9 cellular contexts compared by ENCODE assay signal in genomic region chrX:150570512-150570911, GRCh38. TPM values are rescaled to one million over a fixed set of nuclear protein-coding genes. Genes with fewer than 3 reads are reported as not detected.
A peak's percentile ranks its signal among the peaks of the same experiment; 100 is the strongest.
DNase-seq lines count a peak whose midpoint lies in the region; ATAC-seq, FAIRE-seq and TF ChIP-seq lines count a peak whose summit lies in the region.
"Had no signal": no experiment of that assay in that cellular context is flagged by ENCODE, and none has a peak within 500 bp of the region (broad histone marks: within the 10 kb centered on the region; RNA-seq: fewer than 3 reads in every experiment).

No MANE protein-coding gene starts in this region.

- no peaks in the 10 kb centered on the region for H3K9me1 ChIP-seq in endothelial cell of umbilical vein (replicated peaks; ENCODE audit: control insufficient read depth, extremely low read depth, insufficient read depth, low read length)

- H3K27ac ChIP-seq in RWPE2 (ENCODE audit: poor library complexity, severe bottlenecking) = peak overlapping the region; percentile 84
- H3K27ac ChIP-seq in endothelial cell of umbilical vein (ENCODE audit: insufficient read depth, low read depth, low read length) = no peak overlapping the region
- H3K27ac ChIP-seq in thyroid gland = peak overlapping the region; percentile 34 to 81 (median 76)
- H3K27ac ChIP-seq in tibial nerve = peak overlapping the region in 1 of 4 donors; percentile 65

- no peak for TF ChIP-seq CTCF in RWPE2 (IDR thresholded peaks at IDR 0.05; ENCODE audit: poor library complexity, severe bottlenecking)
- no peak for TF ChIP-seq CTCF in endothelial cell of umbilical vein (IDR thresholded peaks at IDR 0.05; ENCODE audit: extremely low read depth in 1 of 2, insufficient read depth in 1 of 2, low read depth in 1 of 2, low read length in 2 of 2)
- no peak for TF ChIP-seq CTCF in thyroid gland (IDR thresholded peaks at IDR 0.05)
- no peak for TF ChIP-seq CTCF in tibial nerve (IDR thresholded peaks at IDR 0.05)

- H3K27ac Mint-ChIP-seq in activated naive CD4-positive, alpha-beta T cell treated with anti-CD3 and anti-CD28 coated beads, Interleukin-2, amount 10 ng/mL, durations not matched to agents 7 days and 5 days = peak overlapping the region; percentile 93

- peaks cover under 1% of the 10 kb centered on the region for H3K36me3 Mint-ChIP-seq in activated naive CD4-positive, alpha-beta T cell treated with anti-CD3 and anti-CD28 coated beads, Interleukin-2, amount 10 ng/mL, durations not matched to agents 7 days and 5 days

- H3K79me2 ChIP-seq in endothelial cell of umbilical vein (ENCODE audit: control insufficient read depth, insufficient read depth, low read length) = peaks cover 2% of the 10 kb centered on the region

- H3K9me3 Mint-ChIP-seq in activated naive CD4-positive, alpha-beta T cell treated with anti-CD3 and anti-CD28 coated beads, Interleukin-2, amount 10 ng/mL, durations not matched to agents 7 days and 5 days = no peaks in the 10 kb centered on the region

- no peak for TF ChIP-seq EP300 in tibial nerve (IDR thresholded peaks at IDR 0.05)

- no peaks in the 10 kb centered on the region for H3K27me3 Mint-ChIP-seq in activated naive CD4-positive, alpha-beta T cell treated with anti-CD3 and anti-CD28 coated beads, Interleukin-2, amount 10 ng/mL, durations not matched to agents 7 days and 5 days

- BruUV-seq in endothelial cell of umbilical vein (replicated peaks; lab: Mats Ljungman, UMichigan) = no TSS peak

- dilution Hi-C loops in endothelial cell of umbilical vein (cut with MboI; ENCODE audit: extremely low pct_ligation_motif_present, low sequenced_read_pairs) = no loop called here

- H3K4me3 Mint-ChIP-seq in activated naive CD4-positive, alpha-beta T cell treated with anti-CD3 and anti-CD28 coated beads, Interleukin-2, amount 10 ng/mL, durations not matched to agents 7 days and 5 days = peak overlapping the region; percentile 82

- H3K27me3 ChIP-seq in RWPE2 (ENCODE audit: insufficient read depth, poor library complexity, severe bottlenecking) = no peaks in the 10 kb centered on the region
- H3K27me3 ChIP-seq in endothelial cell of umbilical vein (ENCODE audit: control insufficient read depth in 2 of 2, insufficient read depth in 2 of 2, low read length in 2 of 2) = no peaks in the 10 kb centered on the region
- H3K27me3 ChIP-seq in thyroid gland = no peaks in the 10 kb centered on the region
- H3K27me3 ChIP-seq in tibial nerve = no peaks in the 10 kb centered on the region

- no peak overlapping the region for H3K9ac ChIP-seq in endothelial cell of umbilical vein (replicated peaks; ENCODE audit: extremely low read depth, insufficient read depth, low read length)

- TF ChIP-seq POLR2A in endothelial cell of umbilical vein (IDR thresholded peaks at IDR 0.05; ENCODE audit: low read depth, low read length) = no peak
- TF ChIP-seq POLR2A in thyroid gland (IDR thresholded peaks at IDR 0.05) = peak in 1 of 2 donors; percentile 28
- TF ChIP-seq POLR2A in tibial nerve (IDR thresholded peaks at IDR 0.05) = no peak

- WGBS in thyroid gland, 2 donors = 29% methylated on average over 3 of the region's 3 CpGs
- 63 to 83% methylated on average over 3 of the region's 3 CpGs for WGBS in tibial nerve, 2 donors

- peak; percentile 74 for FAIRE-seq in endothelial cell of umbilical vein (lab: Jason Lieb, UNC)

- H2AFZ ChIP-seq in endothelial cell of umbilical vein (ENCODE audit: low read depth, low read length) = no peak overlapping the region

- no peaks in the 10 kb centered on the region for H4K20me1 ChIP-seq in endothelial cell of umbilical vein (replicated peaks; ENCODE audit: control insufficient read depth, extremely low read depth, insufficient read depth, low read length)

- H3K4me3 ChIP-seq in RWPE2 (ENCODE audit: severe bottlenecking) = no peak overlapping the region
- no peak overlapping the region for H3K4me3 ChIP-seq in endothelial cell of umbilical vein (replicated peaks in 1 of 3; ENCODE audit: insufficient read depth in 1 of 3, low read depth in 1 of 3, low read length in 3 of 3)
- no peak overlapping the region for H3K4me3 ChIP-seq in thyroid gland (replicated peaks in 1 of 3)
- H3K4me3 ChIP-seq in tibial nerve = no peak overlapping the region

- H3K36me3 ChIP-seq in RWPE2 (ENCODE audit: low read depth) (no peaks in the 10 kb centered on the region), endothelial cell of umbilical vein (ENCODE audit: control insufficient read depth in 2 of 2, extremely low read depth in 1 of 2, insufficient read depth in 2 of 2, low read length in 2 of 2) (no peaks in the 10 kb centered on the region), thyroid gland (no peaks in the 10 kb centered on the region), tibial nerve (no peaks in the 10 kb centered on the region)

- H3K4me2 ChIP-seq in endothelial cell of umbilical vein (ENCODE audit: insufficient read depth, low read length) = peak overlapping the region; percentile 30

- POLR2A ChIA-PET in endothelial cell of umbilical vein (lab: Charles Lee) = no interaction called here

- peak; percentile 21 for DNase-seq in activated naive CD4-positive, alpha-beta T cell treated with anti-CD3 and anti-CD28 coated beads, Interleukin-2, amount 10 ng/mL, durations not matched to agents 7 days and 5 days
- no peak for DNase-seq in activated naive CD4-positive, alpha-beta T cell treated with anti-CD3 and anti-CD28 coated beads, Interleukin-2, amount 50 U/mL, for 16 hours
- no peak for DNase-seq in RWPE2 (ENCODE audit: low spot score)
- DNase-seq in endothelial cell of umbilical vein (ENCODE audit: low read depth, low spot score) = peak; percentile 6
- DNase-seq in thyroid gland = no peak
- no peak for DNase-seq in tibial nerve (ENCODE audit: low spot score in 2 of 2)
- DNase-seq in stimulated activated CD4-positive, alpha-beta T cell treated with anti-CD3 and anti-CD28 coated beads, Interleukin-1b, Interleukin-23, amount 100 ng/mL, for 48 hours = no peak
- DNase-seq: activated CD4-positive, alpha-beta T cell treated with anti-CD3 and anti-CD28 coated beads, Interleukin-2, amount 50 U/mL, for 1 hour had no signal

- H3K4me1 ChIP-seq in RWPE2 (ENCODE audit: insufficient read depth, poor library complexity, severe bottlenecking) = peaks cover 42% of the 10 kb centered on the region
- peaks cover 11% of the 10 kb centered on the region for H3K4me1 ChIP-seq in endothelial cell of umbilical vein (ENCODE audit: control insufficient read depth, extremely low read depth, insufficient read depth, low read length)
- H3K4me1 ChIP-seq in thyroid gland = peaks cover 23% of the 10 kb centered on the region in 2 donors
- H3K4me1 ChIP-seq in tibial nerve = peaks cover 0 to 36% (median 6%) of the 10 kb centered on the region in 4 donors

- H3K4me1 Mint-ChIP-seq in activated naive CD4-positive, alpha-beta T cell treated with anti-CD3 and anti-CD28 coated beads, Interleukin-2, amount 10 ng/mL, durations not matched to agents 7 days and 5 days = peaks cover 56% of the 10 kb centered on the region

- CTCF ChIA-PET in activated naive CD4-positive, alpha-beta T cell treated with anti-CD3 and anti-CD28 coated beads, Interleukin-2, amount 10 ng/mL, durations not matched to agents 7 days and 5 days (lab: Charles Lee) = interaction anchor here (0.6 to 2.0 kb wide), 4 partner anchors 9 to 205 kb away, joined by 3 to 4 read pairs (median 3); no protein-coding TSS in a partner anchor
- CTCF ChIA-PET in endothelial cell of umbilical vein (lab: Charles Lee) = interaction anchor here (2.6 kb wide), 1 partner anchor 17 kb away, joined by 9 read pairs; no protein-coding TSS in a partner anchor

- no peak for ATAC-seq in RWPE2 (ENCODE audit: low read depth)
- no peak for ATAC-seq in GM21825 (IDR thresholded peaks at IDR 0.05; ENCODE audit: unreplicated experiment)

- intact Hi-C loops in endothelial cell of umbilical vein (cut with micrococcal nuclease) (no loop called here), thyroid gland (cut with DNase I) (no loop called here)

- H3K9me3 ChIP-seq in RWPE2 (ENCODE audit: severe bottlenecking) (no peaks in the 10 kb centered on the region), endothelial cell of umbilical vein (replicated peaks; ENCODE audit: control insufficient read depth, insufficient read depth, low read length) (no peaks in the 10 kb centered on the region), thyroid gland (no peaks in the 10 kb centered on the region), tibial nerve (no peaks in the 10 kb centered on the region)

TF ChIP-seq in endothelial cell of umbilical vein, 7 proteins besides CTCF, POLR2A, EP300 and RAD21:
- no peak for TF ChIP-seq FOS (IDR thresholded peaks at IDR 0.05; ENCODE audit: borderline replicate concordance, insufficient read depth, low read length)
- no peak for TF ChIP-seq POLR2AphosphoS5 (IDR thresholded peaks at IDR 0.05; ENCODE audit: insufficient read depth, low read depth, low read length)
- TF ChIP-seq GATA2 (IDR thresholded peaks at IDR 0.05; ENCODE audit: insufficient read depth, insufficient read length, low read depth, low read length) = no peak
- TF ChIP-seq MYC (IDR thresholded peaks at IDR 0.05; ENCODE audit: low read depth, low read length) = no peak
- no peak for TF ChIP-seq MAX (IDR thresholded peaks at IDR 0.05; ENCODE audit: insufficient read depth, insufficient read length)
- TF ChIP-seq JUN (IDR thresholded peaks at IDR 0.05; ENCODE audit: borderline replicate concordance, insufficient read depth, insufficient read length, low read depth) = no peak
- TF ChIP-seq EZH2 (IDR thresholded peaks at IDR 0.05; ENCODE audit: borderline replicate concordance, low read depth, low read length, severe bottlenecking) = no peak

RNA-seq across cellular contexts. Expression of gene MTM1, which starts 2.1 kb away (rescaled TPM):
- total RNA-seq in endothelial cell of umbilical vein = 10.1 and 13.2 TPM in 2 replicates
- 2.3 and 2.4 TPM in 2 replicates for polyA plus RNA-seq in endothelial cell of umbilical vein
- polyA plus RNA-seq in endothelial cell of umbilical vein (2011; cell fraction: cytosol; rRNA removed) = 2.7 and 2.9 TPM in 2 replicates
- 5.1 and 5.7 TPM in 2 replicates for polyA plus RNA-seq in endothelial cell of umbilical vein (2011; cell fraction: nucleus; rRNA removed)
- polyA plus RNA-seq in endothelial cell of umbilical vein (2012) = 7.4 and 8.0 TPM in 2 replicates
- polyA minus RNA-seq in endothelial cell of umbilical vein = 13.0 and 13.9 TPM in 2 replicates
- 1.1 TPM for polyA minus RNA-seq in endothelial cell of umbilical vein (2011; cell fraction: cytosol; rRNA and poly(A)+ RNA removed)
- polyA minus RNA-seq in endothelial cell of umbilical vein (2011; cell fraction: nucleus; rRNA and poly(A)+ RNA removed) = 11.3 and 14.3 TPM in 2 replicates
- 10 to 100 TPM; 16.3 to 50.0 (median 22.8) TPM for total RNA-seq in thyroid gland
- total RNA-seq in tibial nerve = 10 to 100 TPM; 13.5 to 27.2 (median 17.8) TPM

Comparison
In these comparisons a context has a peak if more than half of its experiments do, and no peak if none do; other contexts are left out.
1. DNase-seq: peak in activated naive CD4-positive, alpha-beta T cell treated with anti-CD3 and anti-CD28 coated beads, Interleukin-2, amount 10 ng/mL, durations not matched to agents 7 days and 5 days (single experiment) and endothelial cell of umbilical vein (single experiment); none in activated naive CD4-positive, alpha-beta T cell treated with anti-CD3 and anti-CD28 coated beads, Interleukin-2, amount 50 U/mL, for 16 hours (single experiment), RWPE2 (single experiment), thyroid gland (0 of 2), tibial nerve (0 of 2) and stimulated activated CD4-positive, alpha-beta T cell treated with anti-CD3 and anti-CD28 coated beads, Interleukin-1b, Interleukin-23, amount 100 ng/mL, for 48 hours (single experiment).